In the genomic region with DNA sequence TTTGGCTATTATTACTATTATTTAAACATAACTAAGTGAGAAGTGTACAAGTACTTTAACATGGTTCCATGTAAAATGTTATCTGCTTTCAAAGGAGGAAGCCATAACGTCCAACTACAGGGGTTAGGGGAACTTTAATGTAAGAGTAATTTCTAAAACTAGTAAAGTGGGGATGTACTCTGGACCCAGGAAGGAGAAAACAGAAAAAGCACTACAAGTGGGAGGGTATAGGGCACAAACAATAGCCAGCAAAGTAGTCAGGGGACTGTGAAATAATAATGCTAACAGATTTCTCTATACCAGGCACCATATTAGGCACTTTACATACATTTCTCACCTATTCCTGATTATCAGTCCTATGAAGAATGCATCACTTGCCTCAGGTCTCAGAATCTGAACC, we compare ENCODE assay signal across 24 cellular contexts. TPM values are rescaled to one million over a fixed set of nuclear protein-coding genes. Genes with fewer than 3 reads are reported as not detected.
"Had no signal": no experiment of that assay in that cellular context is flagged by ENCODE, and none has a peak within 500 bp of the region (broad histone marks: within the 10 kb centered on the region; RNA-seq: fewer than 3 reads in every experiment).

No MANE protein-coding gene starts in this region.

- H3K9me3 ChIP-seq: neutrophil, psoas muscle, thoracic aorta, transverse colon had no signal

- H3K4me3 ChIP-seq: coronary artery, psoas muscle, thoracic aorta, transverse colon had no signal

- H3K36me3 ChIP-seq: neutrophil, thoracic aorta, transverse colon had no signal

- H3K27ac ChIP-seq: coronary artery, neutrophil, psoas muscle had no signal

- DNase-seq: central memory CD4-positive, alpha-beta T cell; effector CD8-positive, alpha-beta T cell; foreskin fibroblast; head of caudate nucleus; hippocampal formation; mammary epithelial cell; naive thymus-derived CD8-positive, alpha-beta T cell; psoas muscle; stimulated activated CD4-positive, alpha-beta T cell treated with anti-CD3 and anti-CD28 coated beads, Interleukin-15, amount 100 ng/mL, for 24 hours; stimulated activated CD4-positive, alpha-beta T cell treated with anti-CD3 and anti-CD28 coated beads, Interleukin-1b, Interleukin-23, amount 100 ng/mL, for 48 hours; stimulated activated CD4-positive, alpha-beta T cell treated with anti-CD3 and anti-CD28 coated beads, Interleukin-4, amount 100 ng/mL, for 4 hours; stimulated activated naive B cell treated with anti-CD40 and anti-IgM and Interleukin-4, amounts not matched to agents 10 μg/mL and 1 μg/mL and 100 μg/mL, for 72 hours; stimulated activated naive CD8-positive, alpha-beta T cell treated with anti-CD3 and anti-CD28 coated beads, Interleukin-15, amount 100 ng/mL, for 72 hours; transverse colon had no signal

- ATAC-seq: esophagus mucosa; naive thymus-derived CD8-positive, alpha-beta T cell; psoas muscle; stimulated activated naive B cell treated with anti-CD40 and anti-IgM and Interleukin-4, amounts not matched to agents 10 μg/mL and 1 μg/mL and 100 μg/mL, for 72 hours; stimulated activated naive CD8-positive, alpha-beta T cell treated with anti-CD3 and anti-CD28 coated beads, Interleukin-15, amount 100 ng/mL, for 72 hours had no signal

- H3K27me3 ChIP-seq: neutrophil, transverse colon had no signal

RNA-seq across cellular contexts. Expression of gene SCNN1G, which starts 52.9 kb away (rescaled TPM):
- total RNA-seq: chondrocyte; kidney epithelial cell; mesenteric fat pad; mononuclear cell; naive thymus-derived CD8-positive, alpha-beta T cell; osteoblast; psoas muscle; thoracic aorta had no signal
- polyA plus RNA-seq: naive thymus-derived CD8-positive, alpha-beta T cell; neural cell had no signal
